Comparison of ENCODE assay signal across 8 cellular contexts in genomic region chr17:77356109-77356689, GRCh38.
DNase-seq lines count a peak whose midpoint lies in the region; ATAC-seq and TF ChIP-seq lines count a peak whose summit lies in the region.
"Had no signal": no experiment of that assay in that cellular context is flagged by ENCODE, and none has a peak within 500 bp of the region (broad histone marks: within the 10 kb centered on the region; RNA-seq: fewer than 3 reads in every experiment).

No MANE protein-coding gene starts in this region.

- no peaks in the 10 kb centered on the region for H3K36me3 ChIP-seq in Panc1 (ENCODE audit: control insufficient read depth, insufficient read depth, low read length)

- peak; percentile 64 for ATAC-seq in Panc1
- peak; percentile 15 for ATAC-seq in esophagus mucosa
- ATAC-seq: foreskin keratinocyte had no signal

- H3K4me1 ChIP-seq in Panc1 (ENCODE audit: control insufficient read depth, insufficient read depth, low read length), result peaks cover 58% of the 10 kb centered on the region
- H3K4me1 ChIP-seq: foreskin keratinocyte had no signal

- DNase-seq in GM10266 (ENCODE audit: extremely low spot score) (peak; percentile 49), Panc1 (ENCODE audit: low read depth, low spot score) (no peak), NCI-H748 treated with DMSO at 0.1 percent for 48 hours (lab: John Stamatoyannopoulos, UW) (no peak), GM19238 (ENCODE audit: insufficient read length, low spot score) (no peak)
- DNase-seq in stimulated activated CD8-positive, alpha-beta memory T cell treated with anti-CD3 and anti-CD28 coated beads, Interleukin-4, amount 100 ng/mL, for 48 hours, result peak; percentile 23
- DNase-seq in activated CD4-positive, alpha-beta T cell treated with anti-CD3 and anti-CD28 coated beads for 48 hours, result no peak

- intact Hi-C loops in Panc1 (cut with micrococcal nuclease; ENCODE audit: unreplicated experiment), result no loop called here

- POLR2A ChIA-PET in Panc1 (lab: Charles Lee), result no interaction called here

- TF ChIP-seq CTCF in GM10266 (IDR thresholded peaks at IDR 0.05; ENCODE audit: control insufficient read depth, insufficient read depth, low read depth, missing control alignments) (no peak), Panc1 (IDR thresholded peaks at IDR 0.05) (no peak)

- no peaks in the 10 kb centered on the region for H3K27me3 ChIP-seq in Panc1 (ENCODE audit: control insufficient read depth, insufficient read depth, low read length)
- H3K27me3 ChIP-seq: foreskin keratinocyte had no signal

- H3K4me3 ChIP-seq in Panc1 (ENCODE audit: low read depth in 2 of 2, low read length in 2 of 2), result peak overlapping the region in 1 of 2 experiments; percentile 39; a peak in 2 of 4 replicates

- H3K9me3 ChIP-seq in Panc1 (ENCODE audit: control insufficient read depth, insufficient read depth, low read depth, low read length), result 0 out of 2 replicates have a peak, but pooled peaks cover 5% of the 10 kb centered on the region

- in situ Hi-C loops in Panc1 (cut with HindIII; ENCODE audit: low pct_unique_long_range_greater_than_20kb, low sequenced_read_pairs), result no loop called here

- peak overlapping the region; percentile 93 for H3K27ac ChIP-seq in Panc1 (ENCODE audit: low read length)
- H3K27ac ChIP-seq: foreskin keratinocyte had no signal

- CTCF ChIA-PET in Panc1 (lab: Charles Lee), result interaction anchor here (0.6 to 1.7 kb wide), 2 partner anchors 26 to 97 kb away, joined by 3 to 11 read pairs; no protein-coding TSS in a partner anchor

- no TSS peak for BruUV-seq in Panc1 (replicated peaks; lab: Mats Ljungman, UMichigan)

Comparison
In these comparisons a context has a peak if more than half of its experiments do, and no peak if none do; other contexts are left out.
1. DNase-seq: peak in GM10266 (single experiment) and stimulated activated CD8-positive, alpha-beta memory T cell treated with anti-CD3 and anti-CD28 coated beads, Interleukin-4, amount 100 ng/mL, for 48 hours (single experiment); none in Panc1 (single experiment), NCI-H748 treated with DMSO at 0.1 percent for 48 hours (single experiment), GM19238 (single experiment) and activated CD4-positive, alpha-beta T cell treated with anti-CD3 and anti-CD28 coated beads for 48 hours (single experiment).